In the genomic region with DNA sequence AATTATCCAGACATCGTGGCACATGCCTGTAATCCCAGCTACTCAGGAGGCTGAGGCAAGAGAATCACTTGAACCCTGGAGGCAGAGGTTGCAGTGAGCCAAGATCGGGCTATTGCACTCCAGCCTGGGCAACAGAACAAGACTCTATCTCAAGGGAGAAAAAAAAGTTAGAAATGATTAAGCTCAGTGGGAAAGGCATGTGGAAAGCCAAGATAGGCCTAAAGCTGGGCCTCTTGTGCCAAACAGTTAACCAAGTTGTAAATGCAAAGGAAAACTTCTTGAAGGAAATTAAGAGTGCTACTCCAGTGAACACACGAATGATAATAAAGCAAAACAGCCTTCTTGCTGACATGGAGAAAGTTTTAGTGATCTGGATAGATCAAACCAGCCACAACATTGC, we compare ENCODE assay signal across 20 cellular contexts. TPM values are rescaled to one million over a fixed set of nuclear protein-coding genes. Genes with fewer than 3 reads are reported as not detected.
DNase-seq lines count a peak whose midpoint lies in the region; ATAC-seq and TF ChIP-seq lines count a peak whose summit lies in the region.
"Had no signal": no experiment of that assay in that cellular context is flagged by ENCODE, and none has a peak within 500 bp of the region (broad histone marks: within the 10 kb centered on the region; RNA-seq: fewer than 3 reads in every experiment).

No MANE protein-coding gene starts in this region.

- peak overlapping the region; percentile 9 for H3K27ac Mint-ChIP-seq in CD8-positive, alpha-beta T cell
- peak overlapping the region; percentile 56 for H3K27ac Mint-ChIP-seq in central memory CD8-positive, alpha-beta T cell (ENCODE audit: low read depth)

- H3K36me3 Mint-ChIP-seq in CD8-positive, alpha-beta T cell, result peaks cover 25% of the 10 kb centered on the region
- peaks cover 2% of the 10 kb centered on the region for H3K36me3 Mint-ChIP-seq in central memory CD8-positive, alpha-beta T cell (ENCODE audit: insufficient read depth)

- H3K27ac ChIP-seq in CD8-positive, alpha-beta T cell (ENCODE audit: low read depth, low read length), result no peak overlapping the region
- H3K27ac ChIP-seq: A549, GM23248 had no signal

- intact Hi-C loops in CD8-positive, alpha-beta T cell (cut with DNase I, micrococcal nuclease), result no loop called here

- H3K9me3 Mint-ChIP-seq in CD8-positive, alpha-beta T cell, result peaks cover 4% of the 10 kb centered on the region
- H3K9me3 Mint-ChIP-seq in central memory CD8-positive, alpha-beta T cell, result no peaks in the 10 kb centered on the region

- no peak overlapping the region for H3K4me3 ChIP-seq in CD8-positive, alpha-beta T cell (ENCODE audit: low read depth, low read length)
- H3K4me3 ChIP-seq in fibroblast of the aortic adventitia (ENCODE audit: low read depth, low read length) (no peak overlapping the region), MG63 (no peak overlapping the region)
- H3K4me3 ChIP-seq: A549, GM12878, GM23248 had no signal

- no peak for DNase-seq in CD8-positive, alpha-beta T cell
- DNase-seq in central memory CD8-positive, alpha-beta T cell (ENCODE audit: low spot score in 2 of 2), result no peak
- DNase-seq in fibroblast of the aortic adventitia (ENCODE audit: low read depth), result peak; percentile 42
- DNase-seq in DMS53 treated with DMSO at 0.1 percent for 48 hours (lab: John Stamatoyannopoulos, UW; ENCODE audit: unreplicated experiment), result no peak
- DNase-seq in AML-193 (lab: John Stamatoyannopoulos, UW), result no peak
- no peak for DNase-seq in MG63
- DNase-seq: 8988T; ACHN; C1 segment of cervical spinal cord; Caco-2; CD4-positive, alpha-beta memory T cell; DMS153; DMS79; EL; GDM1; GM23248; H7; HCEC 1CT had no signal

- H3K27me3 ChIP-seq in CD8-positive, alpha-beta T cell (ENCODE audit: insufficient read depth, low read length), result no peaks in the 10 kb centered on the region
- H3K27me3 ChIP-seq in MG63, result no peaks in the 10 kb centered on the region

- H3K4me1 Mint-ChIP-seq in CD8-positive, alpha-beta T cell (ENCODE audit: low read depth), result peaks cover 54% of the 10 kb centered on the region
- H3K4me1 Mint-ChIP-seq in central memory CD8-positive, alpha-beta T cell, result peaks cover 46% of the 10 kb centered on the region

- TF ChIP-seq CTCF in CD8-positive, alpha-beta T cell (IDR thresholded peaks at IDR 0.05), result no peak
- TF ChIP-seq CTCF in fibroblast of the aortic adventitia (IDR thresholded peaks at IDR 0.05; ENCODE audit: insufficient read depth, low read length), result no peak

- no peaks in the 10 kb centered on the region for H3K27me3 Mint-ChIP-seq in CD8-positive, alpha-beta T cell (ENCODE audit: low read depth)
- H3K27me3 Mint-ChIP-seq in central memory CD8-positive, alpha-beta T cell, result no peaks in the 10 kb centered on the region
- H3K27me3 Mint-ChIP-seq: CD4-positive, alpha-beta memory T cell had no signal

- no peaks in the 10 kb centered on the region for H3K36me3 ChIP-seq in CD8-positive, alpha-beta T cell (ENCODE audit: insufficient read depth, low read length)
- H3K36me3 ChIP-seq in MG63, result peaks cover 40% of the 10 kb centered on the region

- no peak for ATAC-seq in CD8-positive, alpha-beta T cell
- ATAC-seq in central memory CD8-positive, alpha-beta T cell (replicated peaks; ENCODE audit: extremely low read depth, poor library complexity, severe bottlenecking), result no peak
- ATAC-seq: A549, GM12878 had no signal

- POLR2A ChIA-PET in CD8-positive, alpha-beta T cell (lab: Charles Lee), result interaction anchor here (1.2 to 1.5 kb wide), 2 partner anchors 15 to 41 kb away, joined by 3 to 4 read pairs; no protein-coding TSS in a partner anchor

- H3K4me3 Mint-ChIP-seq in CD8-positive, alpha-beta T cell, result no peak overlapping the region
- no peak overlapping the region for H3K4me3 Mint-ChIP-seq in central memory CD8-positive, alpha-beta T cell
- H3K4me3 Mint-ChIP-seq: CD4-positive, alpha-beta memory T cell had no signal

- CTCF ChIA-PET in CD8-positive, alpha-beta T cell (lab: Charles Lee), result interaction anchor here (0.8 kb wide), 1 partner anchor 9 kb away, joined by 3 read pairs; no protein-coding TSS in a partner anchor

- no peaks in the 10 kb centered on the region for H3K4me1 ChIP-seq in CD8-positive, alpha-beta T cell (ENCODE audit: insufficient read depth, low read length)
- H3K4me1 ChIP-seq: A549, Caco-2 had no signal

- no peaks in the 10 kb centered on the region for H3K9me3 ChIP-seq in CD8-positive, alpha-beta T cell (ENCODE audit: low read length)
- H3K9me3 ChIP-seq in MG63, result peaks cover 10% of the 10 kb centered on the region
- H3K9me3 ChIP-seq: A549, Caco-2 had no signal

RNA-seq across cellular contexts. Expression of a gene that starts 43.0 kb away (rescaled TPM):
- 10 to 100 TPM; 72.2 to 74.6 TPM for total RNA-seq in CD8-positive, alpha-beta T cell
- total RNA-seq in fibroblast of the aortic adventitia (ENCODE audit: low replicate concordance), result 147 and 344 TPM in 2 replicates
- total RNA-seq in MG63 (2014; rRNA removed; shearing (Covaris generic); ENCODE audit: low replicate concordance), result 318 and 615 TPM in 2 replicates
